28 cellular contexts compared by ENCODE assay signal in genomic region chr2:235199128-235199527, GRCh38.
"Had no signal": no experiment of that assay in that cellular context is flagged by ENCODE, and none has a peak within 500 bp of the region (broad histone marks: within the 10 kb centered on the region; RNA-seq: fewer than 3 reads in every experiment).

No MANE protein-coding gene starts in this region.

- H3K4me1 ChIP-seq: esophagus squamous epithelium, gastrocnemius medialis, heart right ventricle, left lung, lower lobe of right lung had no signal

- H3K27ac ChIP-seq: coronary artery, epithelial cell of prostate, esophagus squamous epithelium, gastrocnemius medialis, heart right ventricle, left lung, lower lobe of right lung had no signal

- DNase-seq: dermis blood vessel endothelial cell; dorsolateral prefrontal cortex; effector CD8-positive, alpha-beta T cell; effector memory CD8-positive, alpha-beta T cell; endodermal cell; erythroblast; esophagus squamous epithelium; foreskin fibroblast; foreskin melanocyte; gastrocnemius medialis; glutamatergic neuron; heart right ventricle; hippocampal formation; immature natural killer cell; left cardiac atrium; left ventricle myocardium superior; lower lobe of right lung; mesenchymal stem cell; mucosa of descending colon; naive B cell had no signal

- H3K27ac Mint-ChIP-seq: effector memory CD8-positive, alpha-beta T cell; endodermal cell; immature natural killer cell; mesothelial cell of epicardium had no signal

- H3K4me3 Mint-ChIP-seq: effector memory CD8-positive, alpha-beta T cell; endodermal cell; immature natural killer cell; mesothelial cell of epicardium; naive B cell had no signal

- FAIRE-seq: colon, endometrium, keratinocyte had no signal

- H3K27me3 ChIP-seq: gastrocnemius medialis, left lung had no signal

- H3K36me3 Mint-ChIP-seq: immature natural killer cell, mesothelial cell of epicardium, naive B cell had no signal

- H3K9me3 ChIP-seq: esophagus squamous epithelium, gastrocnemius medialis, heart right ventricle, left lung, lower lobe of right lung, mucosa of descending colon had no signal

- ATAC-seq: effector memory CD8-positive, alpha-beta T cell; esophagus mucosa; gastrocnemius medialis; heart right ventricle; left cardiac atrium; left lung; left ventricle myocardium superior; mucosa of descending colon had no signal

- H3K4me1 Mint-ChIP-seq: endodermal cell, immature natural killer cell, naive B cell had no signal

- H3K9me3 Mint-ChIP-seq: effector memory CD8-positive, alpha-beta T cell; immature natural killer cell; mesothelial cell of epicardium; naive B cell had no signal

- H3K36me3 ChIP-seq: esophagus squamous epithelium, gastrocnemius medialis, heart right ventricle, left lung, lower lobe of right lung had no signal

- H3K4me3 ChIP-seq: coronary artery, dorsolateral prefrontal cortex, esophagus squamous epithelium, gastrocnemius medialis, heart right ventricle, left lung, lower lobe of right lung, mucosa of descending colon had no signal
